ENCODE assay signal across 1 cellular context in the genomic region with DNA sequence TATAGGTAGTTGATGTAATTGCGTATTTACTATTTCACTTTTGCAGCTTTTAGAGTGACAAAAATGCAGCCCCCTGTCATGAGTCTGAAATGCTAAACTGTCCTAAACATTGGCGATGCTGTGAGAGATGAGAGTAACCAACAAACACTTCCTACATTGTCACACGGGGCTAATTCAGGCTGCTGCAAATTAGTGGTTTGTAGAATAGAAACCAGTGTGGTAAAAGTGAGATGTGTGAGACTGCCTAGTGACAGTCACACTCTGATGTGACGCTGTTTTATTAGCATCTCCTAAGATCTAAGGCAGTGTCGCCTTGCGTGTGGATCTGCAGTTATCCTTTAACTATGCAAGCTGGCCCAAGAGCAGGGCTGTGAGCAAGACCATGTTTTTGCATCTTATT.
TF ChIP-seq lines count a peak whose summit lies in the region.

No MANE protein-coding gene starts in this region.

TF ChIP-seq in GM12878, 131 proteins besides CTCF, POLR2A, EP300 and RAD21 (continued from another document):
- TF ChIP-seq SKIL (IDR thresholded peaks at IDR 0.05; ENCODE audit: low read depth, poor library complexity, severe bottlenecking) (peak; percentile 42), EGR1 (IDR thresholded peaks at IDR 0.05; ENCODE audit: borderline replicate concordance in 1 of 2, low read depth in 2 of 2, low read length in 2 of 2) (no peak), RUNX3 (IDR thresholded peaks at IDR 0.05; ENCODE audit: low read length) (peak; percentile 17; the same call in 1 of the 2 replicates), CBFB (IDR thresholded peaks at IDR 0.05; ENCODE audit: low read depth) (no peak), ATF7 (IDR thresholded peaks at IDR 0.05; ENCODE audit: low read depth) (peak; percentile 28; the same call in 1 of the 2 replicates)
- TF ChIP-seq, protein P1, sequence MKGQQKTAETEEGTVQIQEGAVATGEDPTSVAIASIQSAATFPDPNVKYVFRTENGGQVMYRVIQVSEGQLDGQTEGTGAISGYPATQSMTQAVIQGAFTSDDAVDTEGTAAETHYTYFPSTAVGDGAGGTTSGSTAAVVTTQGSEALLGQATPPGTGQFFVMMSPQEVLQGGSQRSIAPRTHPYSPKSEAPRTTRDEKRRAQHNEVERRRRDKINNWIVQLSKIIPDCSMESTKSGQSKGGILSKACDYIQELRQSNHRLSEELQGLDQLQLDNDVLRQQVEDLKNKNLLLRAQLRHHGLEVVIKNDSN (IDR thresholded peaks at IDR 0.05; ENCODE audit: borderline replicate concordance, extremely low read length, insufficient read depth, low read depth, low read length): no peak
TF ChIP-seq in GM12878: peak in this region for 6.
